8 cellular contexts compared by ENCODE assay signal in genomic region chr17:32341141-32341856, GRCh38. TPM values are rescaled to one million over a fixed set of nuclear protein-coding genes. Genes with fewer than 3 reads are reported as not detected.
DNase-seq lines count a peak whose midpoint lies in the region; ATAC-seq and TF ChIP-seq lines count a peak whose summit lies in the region.

No MANE protein-coding gene starts in this region.

- peaks cover 20% of the 10 kb centered on the region for H3K4me1 Mint-ChIP-seq in activated naive CD4-positive, alpha-beta T cell treated with anti-CD3 and anti-CD28 coated beads for 36 hours (ENCODE audit: low read depth)

- H3K4me3 ChIP-seq in HEK293 (ENCODE audit: low read depth, low read length) = peak overlapping the region; percentile 64
- H3K4me3 ChIP-seq in OCI-LY1 (ENCODE audit: low read depth, low read length, poor library complexity, severe bottlenecking) = peak overlapping the region; percentile 67

- no peak overlapping the region for H2AFZ ChIP-seq in OCI-LY1 (ENCODE audit: low read length)

- H4K20me1 ChIP-seq in OCI-LY1 (ENCODE audit: insufficient read depth, low read length) = no peaks in the 10 kb centered on the region

- no peaks in the 10 kb centered on the region for H3K9me3 Mint-ChIP-seq in activated naive CD4-positive, alpha-beta T cell treated with anti-CD3 and anti-CD28 coated beads for 36 hours

- H3K36me3 Mint-ChIP-seq in activated naive CD4-positive, alpha-beta T cell treated with anti-CD3 and anti-CD28 coated beads for 36 hours (ENCODE audit: low read depth) = peaks cover 7% of the 10 kb centered on the region

- H3K4me2 ChIP-seq in OCI-LY1 (ENCODE audit: low read length) = peak overlapping the region; percentile 80

- DNase-seq in EL (peak; percentile 19), head of caudate nucleus (peak in 30 of 42 donors; percentile 26 to 68 (median 52)), putamen (ENCODE audit: low spot score) (peak; percentile 37)
- peak; percentile 70 for DNase-seq in activated naive CD4-positive, alpha-beta T cell treated with anti-CD3 and anti-CD28 coated beads for 36 hours

- H3K36me3 ChIP-seq in HEK293 (ENCODE audit: control insufficient read depth in 2 of 2, insufficient read depth in 1 of 2, low read length in 2 of 2) (peaks cover 38 to 41% of the 10 kb centered on the region in 2 experiments), OCI-LY1 (ENCODE audit: insufficient read depth, low read length) (peaks cover 30% of the 10 kb centered on the region)

- no peaks in the 10 kb centered on the region for H3K9me2 ChIP-seq in OCI-LY1 (ENCODE audit: low read depth, low read length)

- H3K27ac ChIP-seq in HEK293 (ENCODE audit: extremely low read depth, low read depth, low read length) (peak overlapping the region; percentile 91), OCI-LY1 (ENCODE audit: low read depth, low read length, poor library complexity, severe bottlenecking) (peak overlapping the region; percentile 49)

- POLR2A ChIA-PET in HEK293 (lab: Yijun Ruan, JAX) = interaction anchor here (1.0 to 1.4 kb wide), 2 partner anchors 9 to 10 kb away, joined by 4 to 5 read pairs; no protein-coding TSS in a partner anchor

- peak overlapping the region; percentile 83 for H3K27ac Mint-ChIP-seq in activated naive CD4-positive, alpha-beta T cell treated with anti-CD3 and anti-CD28 coated beads for 36 hours

- H3K27me3 ChIP-seq in OCI-LY1 (ENCODE audit: insufficient read depth, low read length) = no peaks in the 10 kb centered on the region

- CTCF ChIA-PET in HEK293 (lab: Yijun Ruan, JAX) = interaction anchor here (0.9 kb wide), 1 partner anchor 25 kb away, joined by 4 read pairs; no protein-coding TSS in a partner anchor
- CTCF ChIA-PET in activated naive CD4-positive, alpha-beta T cell treated with anti-CD3 and anti-CD28 coated beads for 36 hours (lab: Charles Lee) = interaction anchor here (0.7 to 1.3 kb wide), 3 partner anchors 18 to 103 kb away, joined by 3 to 5 read pairs (median 4); partner anchors contain the start of gene PSMD11

- peak overlapping the region; percentile 86 for H3K4me3 Mint-ChIP-seq in activated naive CD4-positive, alpha-beta T cell treated with anti-CD3 and anti-CD28 coated beads for 36 hours

- no peaks in the 10 kb centered on the region for H3K79me2 ChIP-seq in OCI-LY1 (ENCODE audit: insufficient read depth, low read length)

- H3K27me3 Mint-ChIP-seq in activated naive CD4-positive, alpha-beta T cell treated with anti-CD3 and anti-CD28 coated beads for 36 hours (ENCODE audit: low read depth) = no peaks in the 10 kb centered on the region

- H3F3A ChIP-seq in OCI-LY1 (ENCODE audit: insufficient read depth, low read length) = no peaks in the 10 kb centered on the region

- no peak for TF ChIP-seq CTCF in HEK293 (tag by site-specific recombination; IDR thresholded peaks at IDR 0.05)
- peak; percentile 44; the same call in 1 of the 2 replicates for TF ChIP-seq CTCF in OCI-LY1 (IDR thresholded peaks at IDR 0.05; ENCODE audit: low read length)

- H3K9me3 ChIP-seq in HEK293 (ENCODE audit: control insufficient read depth, insufficient read depth, low read depth, low read length) = no peaks in the 10 kb centered on the region
- no peaks in the 10 kb centered on the region for H3K9me3 ChIP-seq in OCI-LY1 (ENCODE audit: low read length)

- ATAC-seq in HG03175 (IDR thresholded peaks at IDR 0.05; ENCODE audit: unreplicated experiment) (no peak), GM21515 (IDR thresholded peaks at IDR 0.05; ENCODE audit: unreplicated experiment) (no peak)

- H3K4me1 ChIP-seq in HEK293 (ENCODE audit: control insufficient read depth, insufficient read depth, low read length) (peaks cover 10% of the 10 kb centered on the region), OCI-LY1 (ENCODE audit: insufficient read depth, low read length, severe bottlenecking) (peaks cover 16% of the 10 kb centered on the region)

- intact Hi-C loops in activated naive CD4-positive, alpha-beta T cell treated with anti-CD3 and anti-CD28 coated beads for 36 hours (cut with micrococcal nuclease) = loop anchor here (1.0 to 10.0 kb wide), 3 partner anchors 9 to 536 kb away; partner anchors contain the start of genes MYO1D, RHOT1 and ZNF207
- intact Hi-C loops in head of caudate nucleus (cut with DNase I) = no loop called here

- peak overlapping the region; percentile 72 for H3K9ac ChIP-seq in OCI-LY1 (ENCODE audit: low read length)

TF ChIP-seq in HEK293, 187 proteins besides CTCF, POLR2A, EP300 and RAD21:
- TF ChIP-seq ZBTB49 (tag by site-specific recombination; IDR thresholded peaks at IDR 0.05; ENCODE audit: low read depth) (no peak), ZNF184 (tag by site-specific recombination; IDR thresholded peaks at IDR 0.05) (no peak), ZNF561 (tag by site-specific recombination; IDR thresholded peaks at IDR 0.05; ENCODE audit: borderline replicate concordance) (no peak), ZNF280C (tag by site-specific recombination; IDR thresholded peaks at IDR 0.05) (no peak), ZNF548 (tag by site-specific recombination; IDR thresholded peaks at IDR 0.05) (no peak), PRDM10 (tag by site-specific recombination; IDR thresholded peaks at IDR 0.05) (0 out of 2 replicates have a peak, but pooled peaks have one; percentile 1), ZNF335 (tag by site-specific recombination; conservative IDR thresholded peaks at IDR 0.05) (peak; percentile 65)

RNA-seq across cellular contexts. Expression of gene C17orf75, which starts 0.7 kb away (rescaled TPM):
- 10 to 100 TPM; 25.3 to 26.6 TPM for total RNA-seq in activated naive CD4-positive, alpha-beta T cell treated with anti-CD3 and anti-CD28 coated beads for 36 hours

RNA-seq across cellular contexts. Expression of gene ZNF207, which starts 8.7 kb away (rescaled TPM):
- total RNA-seq in activated naive CD4-positive, alpha-beta T cell treated with anti-CD3 and anti-CD28 coated beads for 36 hours = 100 to 1,000 TPM; 213 to 230 TPM

Comparison
In these comparisons a context has a peak if more than half of its experiments do, and no peak if none do; other contexts are left out.
1. DNase-seq: peak in every context shown above with its lines; median percentile 70 in activated naive CD4-positive, alpha-beta T cell treated with anti-CD3 and anti-CD28 coated beads for 36 hours; 52 in head of caudate nucleus; 37 in putamen; 19 in EL.